In genomic region chr3:47017504-47018268, GRCh38 we compare ENCODE assay signal across 9 cellular contexts. TPM values are rescaled to one million over a fixed set of nuclear protein-coding genes. Genes with fewer than 3 reads are reported as not detected.
DNase-seq lines count a peak whose midpoint lies in the region; TF ChIP-seq lines count a peak whose summit lies in the region.
"Had no signal": no experiment of that assay in that cellular context is flagged by ENCODE, and none has a peak within 500 bp of the region (broad histone marks: within the 10 kb centered on the region; RNA-seq: fewer than 3 reads in every experiment).

No MANE protein-coding gene starts in this region.

- DNase-seq in activated CD8-positive, alpha-beta memory T cell treated with anti-CD3 and anti-CD28 coated beads for 24 hours = peak; percentile 50
- no peak for DNase-seq in activated CD8-positive, alpha-beta memory T cell treated with anti-CD3 and anti-CD28 coated beads, Interleukin-2, amount 50 U/mL, for 48 hours
- DNase-seq in NCI-H524 treated with DMSO at 0.1 percent for 48 hours (lab: John Stamatoyannopoulos, UW) (peak; percentile 44), epithelial cell of prostate (ENCODE audit: low read depth, low spot score) (no peak), spleen (no peak), OCI-M1 (lab: John Stamatoyannopoulos, UW) (no peak), Caco-2 (no peak)
- no peak for DNase-seq in central memory CD4-positive, alpha-beta T cell

- H3K27me3 ChIP-seq in spleen (replicated peaks in 1 of 7) (no peaks in the 10 kb centered on the region), Caco-2 (replicated peaks; ENCODE audit: control insufficient read depth, insufficient read depth, low read length) (no peaks in the 10 kb centered on the region)

- no peaks in the 10 kb centered on the region for H3K4me1 Mint-ChIP-seq in Caco-2 (ENCODE audit: low read depth, unreplicated experiment)

- TF ChIP-seq CTCF in spleen (IDR thresholded peaks at IDR 0.05 in 8 of 11, conservative IDR thresholded peaks at IDR 0.05 in 3 of 11) = no peak
- TF ChIP-seq CTCF in Caco-2 (IDR thresholded peaks at IDR 0.05; ENCODE audit: insufficient read depth in 1 of 2, low read depth in 1 of 2, low read length in 1 of 2, severe bottlenecking in 1 of 2, unreplicated experiment in 1 of 2) = no peak

- peak overlapping the region; percentile 38 for H3K27ac ChIP-seq in epithelial cell of prostate
- H3K27ac ChIP-seq in spleen = peak overlapping the region; percentile 28 to 81 (median 62)
- H3K27ac ChIP-seq: C4-2B had no signal

- no peaks in the 10 kb centered on the region for H3K9me3 Mint-ChIP-seq in Caco-2 (ENCODE audit: unreplicated experiment)

- POLR2A ChIA-PET in Caco-2 (lab: Charles Lee) = no interaction called here

- H3K36me3 Mint-ChIP-seq in Caco-2 (ENCODE audit: insufficient read depth, unreplicated experiment) = peaks cover 38% of the 10 kb centered on the region

- BruUV-seq in Caco-2 (replicated peaks; lab: Mats Ljungman, UMichigan) = no TSS peak

- H3K4me3 ChIP-seq in spleen (no peak overlapping the region), Caco-2 (ENCODE audit: low read depth, low read length) (no peak overlapping the region)

- TF ChIP-seq POLR2A in spleen (IDR thresholded peaks at IDR 0.05) = no peak

- no peaks in the 10 kb centered on the region for H3K9me3 ChIP-seq in spleen
- no peaks in the 10 kb centered on the region for H3K9me3 ChIP-seq in Caco-2

- H3K4me3 Mint-ChIP-seq in Caco-2 (ENCODE audit: unreplicated experiment) = no peak overlapping the region

- 30 to 52% (median 44%) methylated on average over 6 of the region's 6 CpGs for WGBS in spleen, 5 donors

- CTCF ChIA-PET in Caco-2 (lab: Charles Lee) = interaction anchor here (0.6 kb wide), 1 partner anchor 33 kb away, joined by 5 read pairs; no protein-coding TSS in a partner anchor

- H3K4me1 ChIP-seq in spleen (peaks cover 6 to 48% (median 23%) of the 10 kb centered on the region in 6 donors), Caco-2 (0 out of 2 replicates have a peak, but pooled peaks cover 9% of the 10 kb centered on the region)

- H3K36me3 ChIP-seq in spleen (peaks cover 0 to 96% (median 36%) of the 10 kb centered on the region in 6 donors), Caco-2 (ENCODE audit: control insufficient read depth, insufficient read depth, low read length) (peaks cover 1% of the 10 kb centered on the region; the same call in 1 of the 2 replicates)

- intact Hi-C loops in spleen (cut with DNase I; ENCODE audit: low total_unique reads) = no loop called here
- intact Hi-C loops in Caco-2 (cut with micrococcal nuclease; ENCODE audit: unreplicated experiment) = no loop called here

- H3K27me3 Mint-ChIP-seq in Caco-2 (ENCODE audit: insufficient read depth, unreplicated experiment) = no peaks in the 10 kb centered on the region

- H3K27ac Mint-ChIP-seq in Caco-2 (ENCODE audit: unreplicated experiment) = no peak overlapping the region

RNA-seq across cellular contexts. Expression of gene NBEAL2, which starts 38.2 kb away (rescaled TPM):
- 100 to 1,000 TPM; 101 to 271 (median 162) TPM for total RNA-seq in spleen
- polyA plus RNA-seq in spleen = 100 to 1,000 TPM in 2 of 3 donors, 10 to 100 TPM in 1; 44.0 to 126 (median 119) TPM
- total RNA-seq in Caco-2 (2022) = 62.4 and 76.9 TPM in 2 replicates

RNA-seq across cellular contexts. Expression of gene CCDC12, which starts 41.1 kb away (rescaled TPM):
- 10 to 100 TPM; 36.5 to 71.4 (median 54.7) TPM for total RNA-seq in spleen
- polyA plus RNA-seq in spleen = 100 to 1,000 TPM in 2 of 3 donors, 10 to 100 TPM in 1; 93.5 to 124 (median 105) TPM
- 52.7 and 60.8 TPM in 2 replicates for total RNA-seq in Caco-2 (2022)

Comparison
In these comparisons a context has a peak if more than half of its experiments do, and no peak if none do; other contexts are left out.
1. DNase-seq: peak in activated CD8-positive, alpha-beta memory T cell treated with anti-CD3 and anti-CD28 coated beads for 24 hours (single experiment) and NCI-H524 treated with DMSO at 0.1 percent for 48 hours (single experiment); none in activated CD8-positive, alpha-beta memory T cell treated with anti-CD3 and anti-CD28 coated beads, Interleukin-2, amount 50 U/mL, for 48 hours (single experiment), epithelial cell of prostate (single experiment), spleen (single experiment), central memory CD4-positive, alpha-beta T cell (single experiment), OCI-M1 (single experiment) and Caco-2 (0 of 2).